In the genomic region with DNA sequence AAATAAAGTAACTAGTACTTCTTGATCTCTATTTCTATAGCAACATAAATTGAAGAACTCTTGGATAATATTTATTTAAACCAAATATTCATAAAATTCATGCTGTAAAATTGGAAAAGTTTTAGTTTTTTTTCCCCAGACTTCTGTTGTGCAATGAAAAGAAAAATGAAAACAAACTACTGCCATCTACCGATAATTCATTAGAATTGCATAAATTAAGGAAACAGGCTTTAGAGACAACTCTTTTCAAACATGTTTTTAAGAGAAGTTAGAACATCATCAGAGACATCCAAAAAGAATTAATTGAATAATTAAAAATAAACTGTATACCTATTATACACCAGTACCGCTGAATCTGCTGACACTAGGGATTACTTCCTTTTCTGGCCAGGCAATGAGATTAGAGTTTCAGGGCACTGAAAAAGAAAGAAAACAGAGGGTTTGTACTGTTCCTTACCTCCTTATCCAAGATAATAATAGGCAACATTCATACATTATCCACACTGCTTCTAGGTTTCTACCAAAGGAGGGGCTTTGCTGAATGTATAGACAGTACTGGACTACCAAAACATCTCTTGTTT, we compare ENCODE assay signal across 8 cellular contexts.
A peak's percentile ranks its signal among the peaks of the same experiment; 100 is the strongest.
DNase-seq lines count a peak whose midpoint lies in the region; ATAC-seq lines count a peak whose summit lies in the region.

No MANE protein-coding gene starts in this region.

- peak; percentile 47 for DNase-seq in NCI-H1105 treated with DMSO at 0.1 percent for 48 hours (lab: John Stamatoyannopoulos, UW)
- no peak for DNase-seq in NCI-H1105 (lab: John Stamatoyannopoulos, UW)
- peak; percentile 16 for DNase-seq in NCI-H446 treated with DMSO at 0.1 percent for 48 hours (lab: John Stamatoyannopoulos, UW)
- DNase-seq in dedifferentiated amniotic fluid mesenchymal stem cell (ENCODE audit: extremely low spot score) = peak; percentile 65
- DNase-seq in pons (ENCODE audit: low spot score) = peak; percentile 80
- DNase-seq in UCSD-AML1 (lab: John Stamatoyannopoulos, UW; ENCODE audit: unreplicated experiment) = no peak

- ATAC-seq in HG02678 (IDR thresholded peaks at IDR 0.05; ENCODE audit: unreplicated experiment) (no peak), GM19328 (IDR thresholded peaks at IDR 0.05; ENCODE audit: unreplicated experiment) (no peak)

Comparison
In these comparisons a context has a peak if more than half of its experiments do, and no peak if none do; other contexts are left out.
1. DNase-seq: peak in NCI-H1105 treated with DMSO at 0.1 percent for 48 hours (single experiment), NCI-H446 treated with DMSO at 0.1 percent for 48 hours (single experiment), dedifferentiated amniotic fluid mesenchymal stem cell (single experiment) and pons (single experiment); none in NCI-H1105 (single experiment) and UCSD-AML1 (single experiment).